In genomic region chr9:34454571-34455065, GRCh38 we compare ENCODE assay signal across 9 cellular contexts. TPM values are rescaled to one million over a fixed set of nuclear protein-coding genes. Genes with fewer than 3 reads are reported as not detected.
DNase-seq lines count a peak whose midpoint lies in the region; ATAC-seq, FAIRE-seq and TF ChIP-seq lines count a peak whose summit lies in the region.
"Had no signal": no experiment of that assay in that cellular context is flagged by ENCODE, and none has a peak within 500 bp of the region (broad histone marks: within the 10 kb centered on the region; RNA-seq: fewer than 3 reads in every experiment).

No MANE protein-coding gene starts in this region.

- peaks cover 2% of the 10 kb centered on the region for H3K36me3 Mint-ChIP-seq in activated CD4-positive, alpha-beta T cell treated with anti-CD3 and anti-CD28 coated beads, Interleukin-2, amount 10 ng/mL, durations not matched to agents 7 days and 5 days (ENCODE audit: low read depth)

- POLR2A ChIA-PET in activated CD4-positive, alpha-beta T cell treated with anti-CD3 and anti-CD28 coated beads, Interleukin-2, amount 10 ng/mL, durations not matched to agents 7 days and 5 days (lab: Charles Lee): no interaction called here
- POLR2A ChIA-PET in K562 (lab: Yijun Ruan, JAX): interaction anchor here (0.8 to 1.4 kb wide), 3 partner anchors 11 to 94 kb away, joined by 3 to 4 read pairs (median 3); no protein-coding TSS in a partner anchor

- H3K27me3 ChIP-seq in K562 (ENCODE audit: control insufficient read depth in 2 of 2, insufficient read depth in 2 of 2, low read length in 2 of 2): no peaks in the 10 kb centered on the region
- H3K27me3 ChIP-seq in osteoblast (ENCODE audit: insufficient read depth, low read length): peaks cover 3% of the 10 kb centered on the region

- intact Hi-C loops in K562 (cut with micrococcal nuclease): no loop called here

- no peak for FAIRE-seq in K562 (lab: Jason Lieb, UNC)

- peaks cover 56% of the 10 kb centered on the region for H3K4me1 Mint-ChIP-seq in activated CD4-positive, alpha-beta T cell treated with anti-CD3 and anti-CD28 coated beads, Interleukin-2, amount 10 ng/mL, durations not matched to agents 7 days and 5 days

- ATAC-seq in K562 (no peak), HG03457 (IDR thresholded peaks at IDR 0.05; ENCODE audit: unreplicated experiment) (no peak), HG03135 (IDR thresholded peaks at IDR 0.05; ENCODE audit: unreplicated experiment) (no peak)

- in situ Hi-C loops in K562 (cut with MboI): no loop called here

- H3K4me3 ChIP-seq in K562: no peak overlapping the region
- H3K4me3 ChIP-seq in osteoblast (ENCODE audit: insufficient read depth, low read length): no peak overlapping the region

- TF ChIP-seq RAD21 in K562 (CRISPR knock-in tag; conservative IDR thresholded peaks at IDR 0.05 in 1 of 2, IDR thresholded peaks at IDR 0.05 in 1 of 2): no peak

- H3K9me3 ChIP-seq in K562 (replicated peaks; ENCODE audit: control insufficient read depth, insufficient read depth, low read depth, low read length): no peaks in the 10 kb centered on the region
- no peaks in the 10 kb centered on the region for H3K9me3 ChIP-seq in osteoblast (ENCODE audit: low read depth, low read length)

- no TSS peak for BruUV-seq in K562 (replicated peaks; lab: Mats Ljungman, UMichigan)

- peaks cover 4% of the 10 kb centered on the region; the same call in 1 of the 3 replicates for H3K79me2 ChIP-seq in K562 (ENCODE audit: control insufficient read depth, insufficient read depth, low read length)
- peaks cover 75% of the 10 kb centered on the region for H3K79me2 ChIP-seq in osteoblast (ENCODE audit: insufficient read depth, low read length)

- H3K4me1 ChIP-seq in K562 (replicated peaks in 1 of 2; ENCODE audit: control insufficient read depth in 2 of 2, insufficient read depth in 2 of 2, low read length in 2 of 2) (peaks cover 17 to 29% of the 10 kb centered on the region in 2 experiments; a peak in 4 of 5 replicates), osteoblast (ENCODE audit: insufficient read depth, low read length) (peaks cover 31% of the 10 kb centered on the region)

- no peaks in the 10 kb centered on the region for H3K9me1 ChIP-seq in K562 (ENCODE audit: control insufficient read depth, insufficient read depth, low read length)

- TF ChIP-seq CTCF in K562 (IDR thresholded peaks at IDR 0.05 in 2 of 3, conservative IDR thresholded peaks at IDR 0.05 in 1 of 3; ENCODE audit: insufficient read depth in 2 of 3, low read depth in 1 of 3, low read length in 3 of 3) (no peak), osteoblast (IDR thresholded peaks at IDR 0.05; ENCODE audit: extremely low read depth, low read depth, low read length) (peak; percentile 44)

- no peak for TF ChIP-seq EP300 in K562 (IDR thresholded peaks at IDR 0.05; ENCODE audit: low read length)

- H4K20me1 ChIP-seq in K562 (replicated peaks; ENCODE audit: control insufficient read depth, insufficient read depth, low read length) (peaks cover 15% of the 10 kb centered on the region), osteoblast (ENCODE audit: insufficient read depth, low read length) (peaks cover 55% of the 10 kb centered on the region)

- H3K36me3 ChIP-seq in K562 (ENCODE audit: control insufficient read depth, insufficient read depth, low read length): no peaks in the 10 kb centered on the region
- H3K36me3 ChIP-seq in osteoblast (ENCODE audit: insufficient read depth, low read length): no peaks in the 10 kb centered on the region

- TF ChIP-seq POLR2A in K562 (conservative IDR thresholded peaks at IDR 0.05): no peak

- DNase-seq in activated CD4-positive, alpha-beta T cell treated with anti-CD3 and anti-CD28 coated beads for 48 hours: peak; percentile 66
- no peak for DNase-seq in activated CD4-positive, alpha-beta T cell treated with anti-CD3 and anti-CD28 coated beads, Interleukin-2, amount 10 ng/mL, durations not matched to agents 7 days and 5 days
- DNase-seq in HT-29 (ENCODE audit: low spot score): peak; percentile 17
- peak in 2 of 4 experiments; percentile 14 to 15 for DNase-seq in K562 (ENCODE audit: extremely low read depth in 1 of 4, low spot score in 3 of 4)
- peak; percentile 91 for DNase-seq in osteoblast (ENCODE audit: insufficient read length, low spot score, missing footprints)
- DNase-seq in NCI-H1694 treated with DMSO at 0.1 percent for 48 hours (lab: John Stamatoyannopoulos, UW): no peak

- 83% methylated on average over 1 of the region's 3 CpGs for WGBS in K562 (ENCODE audit: insufficient coverage, low coverage, missing lambda C conversion rate)

- no peak overlapping the region for H3K27ac ChIP-seq in K562 (ENCODE audit: extremely low read depth, low read depth, low read length)
- H3K27ac ChIP-seq in osteoblast (ENCODE audit: low read depth, low read length): no peak overlapping the region

- H3K9ac ChIP-seq in K562 (ENCODE audit: insufficient read depth in 1 of 2, low read depth in 2 of 2, low read length in 2 of 2): no peak overlapping the region

- peaks cover 5% of the 10 kb centered on the region for H3K27me3 Mint-ChIP-seq in activated CD4-positive, alpha-beta T cell treated with anti-CD3 and anti-CD28 coated beads, Interleukin-2, amount 10 ng/mL, durations not matched to agents 7 days and 5 days

- CTCF ChIA-PET in activated CD4-positive, alpha-beta T cell treated with anti-CD3 and anti-CD28 coated beads, Interleukin-2, amount 10 ng/mL, durations not matched to agents 7 days and 5 days (lab: Charles Lee): interaction anchor here (1.1 to 2.1 kb wide), 5 partner anchors 8 to 196 kb away, joined by 3 to 9 read pairs (median 3); no protein-coding TSS in a partner anchor
- CTCF ChIA-PET in K562 (lab: Yijun Ruan, JAX; ENCODE audit: low intra/inter-chr PET ratio): no interaction called here

- H3K4me2 ChIP-seq in K562 (ENCODE audit: insufficient read depth, low read length) (no peak overlapping the region), osteoblast (ENCODE audit: insufficient read depth, low read length) (no peak overlapping the region)

- H3K27ac Mint-ChIP-seq in activated CD4-positive, alpha-beta T cell treated with anti-CD3 and anti-CD28 coated beads, Interleukin-2, amount 10 ng/mL, durations not matched to agents 7 days and 5 days: no peak overlapping the region
- H3K27ac Mint-ChIP-seq: activated T-helper 1 cell treated with anti-CD3 and anti-CD28 coated beads, Interleukin-12 subunit alpha, Interleukin-12 subunit beta, Interleukin-2, Interleukin-4 antibody, amounts not matched to agents 30 ng/mL and 10 ng/mL and 1 ng/mL, durations not matched to agents 14 hours and 24 hours and 36 hours had no signal

- no peak overlapping the region for H3K4me3 Mint-ChIP-seq in activated CD4-positive, alpha-beta T cell treated with anti-CD3 and anti-CD28 coated beads, Interleukin-2, amount 10 ng/mL, durations not matched to agents 7 days and 5 days
- H3K4me3 Mint-ChIP-seq: activated T-helper 1 cell treated with anti-CD3 and anti-CD28 coated beads, Interleukin-12 subunit alpha, Interleukin-12 subunit beta, Interleukin-2, Interleukin-4 antibody, amounts not matched to agents 30 ng/mL and 10 ng/mL and 1 ng/mL, durations not matched to agents 14 hours and 24 hours and 36 hours had no signal

- no peak overlapping the region for H2AFZ ChIP-seq in K562 (ENCODE audit: low read depth, low read length)
- H2AFZ ChIP-seq in osteoblast (ENCODE audit: low read length): no peak overlapping the region

- H3K9me3 Mint-ChIP-seq in activated CD4-positive, alpha-beta T cell treated with anti-CD3 and anti-CD28 coated beads, Interleukin-2, amount 10 ng/mL, durations not matched to agents 7 days and 5 days: no peaks in the 10 kb centered on the region
- H3K9me3 Mint-ChIP-seq: activated T-helper 1 cell treated with anti-CD3 and anti-CD28 coated beads, Interleukin-12 subunit alpha, Interleukin-12 subunit beta, Interleukin-2, Interleukin-4 antibody, amounts not matched to agents 30 ng/mL and 10 ng/mL and 1 ng/mL, durations not matched to agents 14 hours and 24 hours and 36 hours had no signal

RNA-seq across cellular contexts. Expression of gene FAM219A, which starts 3.8 kb away (rescaled TPM):
- total RNA-seq in activated CD4-positive, alpha-beta T cell treated with anti-CD3 and anti-CD28 coated beads, Interleukin-2, amount 10 ng/mL, durations not matched to agents 7 days and 5 days: 10 to 100 TPM; 11.6 to 12.7 TPM
- total RNA-seq in HT-29 (2014; rRNA removed; shearing (Covaris generic)): 8.0 and 10.3 TPM in 2 replicates
- 3.2 and 6.0 TPM in 2 replicates for total RNA-seq in K562 (2011; cell fraction: chromatin; rRNA removed; ENCODE audit: low replicate concordance)
- 3.3 and 3.7 TPM in 2 replicates for total RNA-seq in K562 (2011; cell fraction: nucleolus; rRNA removed)
- 5.0 and 5.1 TPM in 2 replicates for total RNA-seq in K562 (2011; cell fraction: nucleoplasm; rRNA removed)
- total RNA-seq in K562 (2014; rRNA removed) (2.5 and 4.7 TPM in 2 replicates), K562 (2014; rRNA removed; fragmentation: Illumina TruSeq; extraction: Trizol) (2.9 and 3.3 TPM in 2 replicates), K562 (2015; rRNA removed; fragmentation: Illumina TruSeq; extraction: Trizol) (2.9 and 3.4 TPM in 2 replicates), K562 (2021) (8.4 and 8.6 TPM in 2 replicates), osteoblast (8.5 and 9.4 TPM in 2 replicates)
- polyA plus RNA-seq in K562 (2011; rRNA removed) (2.7 and 4.3 TPM in 2 replicates), K562 (2014; fragmentation: Illumina TruSeq; extraction: Trizol) (4.5 and 4.8 TPM in 2 replicates), K562 (2014; fragmentation: Nextera tagmentation; extraction: Ambion mirVana) (under 1 TPM; 0.63 to 0.71 TPM), K562 (2014; rRNA removed) (5.4 and 6.1 TPM in 2 replicates)
- 3.6 and 5.5 TPM in 2 replicates for polyA plus RNA-seq in K562 (2011; cell fraction: cytosol; rRNA removed)
- polyA plus RNA-seq in K562 (2011; cell fraction: nucleus; rRNA removed): 6.8 and 7.3 TPM in 2 replicates
- polyA plus RNA-seq in K562 (2012): 5.8 and 6.4 TPM in 2 replicates
- polyA minus RNA-seq in K562 (2011; rRNA and poly(A)+ RNA removed): 2.2 and 2.4 TPM in 2 replicates
- polyA minus RNA-seq in K562 (2011; cell fraction: cytosol; rRNA and poly(A)+ RNA removed): 1.9 and 2.7 TPM in 2 replicates
- polyA minus RNA-seq in K562 (2011; cell fraction: nucleus; rRNA and poly(A)+ RNA removed): 1.3 TPM in 2 replicates

RNA-seq across cellular contexts. Expression of gene DNAI1, which starts 4.0 kb away (rescaled TPM):
- not detected for total RNA-seq in activated CD4-positive, alpha-beta T cell treated with anti-CD3 and anti-CD28 coated beads, Interleukin-2, amount 10 ng/mL, durations not matched to agents 7 days and 5 days
- total RNA-seq in HT-29 (2014; rRNA removed; shearing (Covaris generic)): not detected in 2 replicates
- total RNA-seq in K562 (2011; cell fraction: chromatin; rRNA removed; ENCODE audit: low replicate concordance): 0.55 TPM in 1 of 2 replicates, not detected in the other
- total RNA-seq in K562 (2011; cell fraction: nucleolus; rRNA removed): not detected in 2 replicates
- 0.29 TPM in 1 of 2 replicates, not detected in the other for total RNA-seq in K562 (2011; cell fraction: nucleoplasm; rRNA removed)
- total RNA-seq in K562 (2014; rRNA removed) (not detected in 2 replicates), K562 (2014; rRNA removed; fragmentation: Illumina TruSeq; extraction: Trizol) (not detected in 2 replicates), K562 (2015; rRNA removed; fragmentation: Illumina TruSeq; extraction: Trizol) (not detected in 2 replicates), K562 (2021) (not detected in 2 replicates), osteoblast (47.4 TPM in 1 of 2 replicates, not detected in the other)
- polyA plus RNA-seq in K562 (2011; rRNA removed) (0.03 and 0.04 TPM in 2 replicates), K562 (2014; fragmentation: Illumina TruSeq; extraction: Trizol) (not detected in 2 replicates), K562 (2014; fragmentation: Nextera tagmentation; extraction: Ambion mirVana) (under 1 TPM in 1 of 2 experiments, not detected in 1; 0.01 TPM), K562 (2014; rRNA removed) (0.17 TPM in 1 of 2 replicates, not detected in the other)
- 0.03 TPM in 2 replicates for polyA plus RNA-seq in K562 (2011; cell fraction: cytosol; rRNA removed)
- polyA plus RNA-seq in K562 (2011; cell fraction: nucleus; rRNA removed): 0.11 and 0.17 TPM in 2 replicates
- not detected in 2 replicates for polyA plus RNA-seq in K562 (2012)
- not detected in 2 replicates for polyA minus RNA-seq in K562 (2011; rRNA and poly(A)+ RNA removed)
- polyA minus RNA-seq in K562 (2011; cell fraction: cytosol; rRNA and poly(A)+ RNA removed): not detected in 2 replicates
- not detected in 2 replicates for polyA minus RNA-seq in K562 (2011; cell fraction: nucleus; rRNA and poly(A)+ RNA removed)
- total RNA-seq: activated T-helper 1 cell treated with anti-CD3 and anti-CD28 coated beads, Interleukin-12 subunit alpha, Interleukin-12 subunit beta, Interleukin-2, Interleukin-4 antibody, amounts not matched to agents 30 ng/mL and 10 ng/mL and 1 ng/mL, durations not matched to agents 14 hours and 24 hours and 36 hours had no signal

Comparison
In these comparisons a context has a peak if more than half of its experiments do, and no peak if none do; other contexts are left out.
1. DNase-seq: peak in activated CD4-positive, alpha-beta T cell treated with anti-CD3 and anti-CD28 coated beads for 48 hours (single experiment), HT-29 (single experiment) and osteoblast (single experiment); none in activated CD4-positive, alpha-beta T cell treated with anti-CD3 and anti-CD28 coated beads, Interleukin-2, amount 10 ng/mL, durations not matched to agents 7 days and 5 days (single experiment) and NCI-H1694 treated with DMSO at 0.1 percent for 48 hours (single experiment).